ENCODE assay signal across 1 cellular context in the genomic region with DNA sequence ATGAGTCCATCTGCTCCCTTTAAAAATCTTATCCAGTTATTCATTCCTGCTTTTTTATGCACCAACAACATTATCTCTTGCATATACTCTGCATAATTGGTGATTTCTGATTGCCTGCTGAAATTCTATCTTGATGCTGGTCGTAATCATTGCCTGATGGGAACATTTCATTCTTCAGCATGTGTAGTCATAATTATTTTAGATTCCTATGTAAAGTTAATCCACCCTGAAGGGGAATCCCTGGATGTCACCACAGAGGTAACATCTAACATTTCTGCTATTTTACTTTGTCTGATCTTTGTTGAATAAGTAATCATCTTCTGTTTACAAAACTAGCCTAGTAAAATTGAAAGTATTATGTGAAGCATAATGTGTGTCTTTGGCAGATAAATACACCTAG.
TF ChIP-seq lines count a peak whose summit lies in the region.

No MANE protein-coding gene starts in this region.

TF ChIP-seq in IMR-90, 13 proteins besides CTCF, POLR2A, EP300 and RAD21 (continued from another document):
- TF ChIP-seq, protein P1, sequence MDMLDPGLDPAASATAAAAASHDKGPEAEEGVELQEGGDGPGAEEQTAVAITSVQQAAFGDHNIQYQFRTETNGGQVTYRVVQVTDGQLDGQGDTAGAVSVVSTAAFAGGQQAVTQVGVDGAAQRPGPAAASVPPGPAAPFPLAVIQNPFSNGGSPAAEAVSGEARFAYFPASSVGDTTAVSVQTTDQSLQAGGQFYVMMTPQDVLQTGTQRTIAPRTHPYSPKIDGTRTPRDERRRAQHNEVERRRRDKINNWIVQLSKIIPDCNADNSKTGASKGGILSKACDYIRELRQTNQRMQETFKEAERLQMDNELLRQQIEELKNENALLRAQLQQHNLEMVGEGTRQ (IDR thresholded peaks at IDR 0.05; ENCODE audit: low read depth, low read length), result no peak
- no peak for TF ChIP-seq BHLHE40 (IDR thresholded peaks at IDR 0.05; ENCODE audit: low read depth, low read length)
